Comparison of ENCODE assay signal across 25 cellular contexts in the genomic region with DNA sequence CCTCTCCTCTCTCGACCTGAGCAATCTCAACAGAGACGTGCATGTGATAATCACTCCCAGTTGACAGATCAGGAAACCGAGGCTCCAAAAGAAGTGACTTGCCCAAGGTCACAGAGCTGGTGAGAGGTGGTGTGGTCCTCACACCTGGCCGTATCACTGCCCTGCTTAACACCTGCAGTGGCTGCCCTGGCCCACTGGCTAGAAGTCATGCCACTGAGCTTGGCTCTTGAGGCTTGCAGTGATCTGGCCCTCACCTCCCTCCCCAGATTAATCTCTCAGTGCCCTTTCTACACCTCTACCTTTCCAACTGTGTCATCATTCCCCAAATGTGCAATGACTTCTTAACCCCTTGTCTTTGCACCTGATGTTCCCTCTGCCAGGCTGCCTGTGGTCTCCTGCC. TPM values are rescaled to one million over a fixed set of nuclear protein-coding genes. Genes with fewer than 3 reads are reported as not detected.
A peak's percentile ranks its signal among the peaks of the same experiment; 100 is the strongest.
DNase-seq lines count a peak whose midpoint lies in the region; ATAC-seq and TF ChIP-seq lines count a peak whose summit lies in the region.
"Had no signal": no experiment of that assay in that cellular context is flagged by ENCODE, and none has a peak within 500 bp of the region (broad histone marks: within the 10 kb centered on the region; RNA-seq: fewer than 3 reads in every experiment).

No MANE protein-coding gene starts in this region.

- no peak overlapping the region for H3K4me2 ChIP-seq in SK-N-SH
- H3K4me2 ChIP-seq: A549; BLaER1 treated with 17β-estradiol and CSF1 and Interleukin-3, amounts not matched to agents 10 nM and 100 nM; GM23338 had no signal

- H3K9me2 ChIP-seq in SK-N-SH, result no peaks in the 10 kb centered on the region

- H3K4me1 Mint-ChIP-seq in chondrocyte (ENCODE audit: low read depth) (no peaks in the 10 kb centered on the region), nephron (peaks cover 16% of the 10 kb centered on the region)
- H3K4me1 Mint-ChIP-seq: CD14-positive monocyte; CD8-positive, alpha-beta memory T cell; GM23338 had no signal

- DNase-seq in activated effector memory CD4-positive, alpha-beta T cell treated with anti-CD3 and anti-CD28 coated beads, Interleukin-2, amount 50 U/mL, for 16 hours, result peak; percentile 30
- DNase-seq in activated effector memory CD4-positive, alpha-beta T cell treated with Interleukin-2 at 50 U/mL for 16 hours, result no peak
- DNase-seq in chondrocyte (ENCODE audit: low spot score) (peak; percentile 39), SK-N-SH (no peak), NCI-H2081 treated with DMSO at 0.1 percent for 48 hours (lab: John Stamatoyannopoulos, UW) (no peak)
- DNase-seq: 8988T; ACHN; AML-193; BE2C; CD4-positive, alpha-beta T cell; CD8-positive, alpha-beta memory T cell; DMS 273 treated with DMSO at 0.1 percent for 48 hours; DMS79; EL; GDM1; HFFc6 had no signal

- H3K9ac ChIP-seq in SK-N-SH, result no peak overlapping the region
- H3K9ac ChIP-seq: BLaER1 treated with 17β-estradiol and CSF1 and Interleukin-3, amounts not matched to agents 10 nM and 100 nM had no signal

- no peak for TF ChIP-seq RAD21 in SK-N-SH (IDR thresholded peaks at IDR 0.05; ENCODE audit: low read length)

- H3K9me3 Mint-ChIP-seq in chondrocyte (ENCODE audit: low read depth) (no peaks in the 10 kb centered on the region), nephron (no peaks in the 10 kb centered on the region)
- H3K9me3 Mint-ChIP-seq: CD14-positive monocyte; CD4-positive, alpha-beta T cell; CD8-positive, alpha-beta memory T cell; GM23338; HFFc6 had no signal

- 44% methylated on average over 4 of the region's 4 CpGs for WGBS in SK-N-SH (ENCODE audit: low lambda C conversion rate)

- H3K27ac ChIP-seq in SK-N-SH (ENCODE audit: low read depth in 2 of 2, low read length in 1 of 2), result no peak overlapping the region
- H3K27ac ChIP-seq: A549; BLaER1 treated with 17β-estradiol and CSF1 and Interleukin-3, amounts not matched to agents 10 nM and 100 nM had no signal

- H3K4me3 ChIP-seq in SK-N-SH (ENCODE audit: low read depth in 2 of 2, low read length in 1 of 2), result no peak overlapping the region
- H3K4me3 ChIP-seq: A549; BLaER1 treated with 17β-estradiol and CSF1 and Interleukin-3, amounts not matched to agents 10 nM and 100 nM; GM12878; GM23338; HAP-1 had no signal

- peaks cover 0 to 5% of the 10 kb centered on the region in 2 experiments; a peak in 1 of 4 replicates for H3K4me1 ChIP-seq in SK-N-SH (ENCODE audit: control insufficient read depth in 1 of 2, insufficient read depth in 2 of 2, low read depth in 1 of 2, low read length in 1 of 2)
- H3K4me1 ChIP-seq: BE2C, HAP-1 had no signal

- POLR2A ChIA-PET in SK-N-SH (lab: Yijun Ruan, JAX), result no interaction called here

- H3F3A ChIP-seq in SK-N-SH (replicated peaks; ENCODE audit: insufficient read depth), result peaks cover 4% of the 10 kb centered on the region

- H3K27me3 Mint-ChIP-seq in chondrocyte (ENCODE audit: low read depth), result no peaks in the 10 kb centered on the region
- peaks cover 3% of the 10 kb centered on the region for H3K27me3 Mint-ChIP-seq in nephron (ENCODE audit: low read depth)
- H3K27me3 Mint-ChIP-seq: CD4-positive, alpha-beta T cell had no signal

- H3K27ac Mint-ChIP-seq in chondrocyte (ENCODE audit: unreplicated experiment), result no peak overlapping the region
- H3K27ac Mint-ChIP-seq in nephron, result peak overlapping the region; percentile 18 to 58 (median 49)
- H3K27ac Mint-ChIP-seq: CD14-positive monocyte; CD4-positive, alpha-beta T cell; CD8-positive, alpha-beta memory T cell; GM23338; HFFc6 had no signal

- H2AFZ ChIP-seq in SK-N-SH (ENCODE audit: low read depth), result no peak overlapping the region
- H2AFZ ChIP-seq: GM23338 had no signal

- H4K20me1 ChIP-seq in SK-N-SH (ENCODE audit: insufficient read depth), result no peaks in the 10 kb centered on the region
- H4K20me1 ChIP-seq: BLaER1 treated with 17β-estradiol and CSF1 and Interleukin-3, amounts not matched to agents 10 nM and 100 nM had no signal

- CTCF ChIA-PET in SK-N-SH (lab: Yijun Ruan, JAX), result interaction anchor here (1.3 to 1.6 kb wide), 3 partner anchors 9 to 376 kb away, joined by 4 to 6 read pairs (median 6); no protein-coding TSS in a partner anchor

- no peak for TF ChIP-seq EP300 in SK-N-SH (IDR thresholded peaks at IDR 0.05; ENCODE audit: borderline replicate concordance in 1 of 2, low read depth in 1 of 2, low read length in 1 of 2)

- H3K9me3 ChIP-seq in SK-N-SH, result no peaks in the 10 kb centered on the region
- H3K9me3 ChIP-seq: A549; BE2C; BLaER1 treated with 17β-estradiol and CSF1 and Interleukin-3, amounts not matched to agents 10 nM and 100 nM; HAP-1 had no signal

- TF ChIP-seq CTCF in chondrocyte (IDR thresholded peaks at IDR 0.05) (no peak), nephron (IDR thresholded peaks at IDR 0.05; ENCODE audit: unreplicated experiment in 3 of 3) (no peak), SK-N-SH (IDR thresholded peaks at IDR 0.05) (no peak)

- H3K4me3 Mint-ChIP-seq in chondrocyte (ENCODE audit: unreplicated experiment) (no peak overlapping the region), nephron (no peak overlapping the region)
- H3K4me3 Mint-ChIP-seq: CD14-positive monocyte; CD4-positive, alpha-beta T cell; CD8-positive, alpha-beta memory T cell; GM23338; HFFc6 had no signal

- H3K79me2 ChIP-seq in SK-N-SH (ENCODE audit: insufficient read depth), result no peaks in the 10 kb centered on the region

- no peaks in the 10 kb centered on the region for H3K27me3 ChIP-seq in SK-N-SH (ENCODE audit: insufficient read depth)
- H3K27me3 ChIP-seq: BE2C; BLaER1 treated with 17β-estradiol and CSF1 and Interleukin-3, amounts not matched to agents 10 nM and 100 nM had no signal

- no peaks in the 10 kb centered on the region for H3K36me3 ChIP-seq in SK-N-SH (replicated peaks in 1 of 2; ENCODE audit: control insufficient read depth in 1 of 2, insufficient read depth in 2 of 2, low read length in 1 of 2)
- H3K36me3 ChIP-seq: BE2C; BLaER1 treated with 17β-estradiol and CSF1 and Interleukin-3, amounts not matched to agents 10 nM and 100 nM; HAP-1 had no signal

- ATAC-seq in HG02970 (IDR thresholded peaks at IDR 0.05; ENCODE audit: low FRiP score, unreplicated experiment), result no peak
- ATAC-seq: A549, GM12878, GM23338 had no signal

- no peaks in the 10 kb centered on the region for H3K36me3 Mint-ChIP-seq in chondrocyte (ENCODE audit: low read depth)
- no peaks in the 10 kb centered on the region for H3K36me3 Mint-ChIP-seq in nephron (ENCODE audit: low read depth)
- H3K36me3 Mint-ChIP-seq: CD14-positive monocyte; CD8-positive, alpha-beta memory T cell had no signal

TF ChIP-seq in SK-N-SH, 30 proteins besides CTCF, POLR2A, EP300 and RAD21 (continues in another document):
- TF ChIP-seq, protein P1, sequence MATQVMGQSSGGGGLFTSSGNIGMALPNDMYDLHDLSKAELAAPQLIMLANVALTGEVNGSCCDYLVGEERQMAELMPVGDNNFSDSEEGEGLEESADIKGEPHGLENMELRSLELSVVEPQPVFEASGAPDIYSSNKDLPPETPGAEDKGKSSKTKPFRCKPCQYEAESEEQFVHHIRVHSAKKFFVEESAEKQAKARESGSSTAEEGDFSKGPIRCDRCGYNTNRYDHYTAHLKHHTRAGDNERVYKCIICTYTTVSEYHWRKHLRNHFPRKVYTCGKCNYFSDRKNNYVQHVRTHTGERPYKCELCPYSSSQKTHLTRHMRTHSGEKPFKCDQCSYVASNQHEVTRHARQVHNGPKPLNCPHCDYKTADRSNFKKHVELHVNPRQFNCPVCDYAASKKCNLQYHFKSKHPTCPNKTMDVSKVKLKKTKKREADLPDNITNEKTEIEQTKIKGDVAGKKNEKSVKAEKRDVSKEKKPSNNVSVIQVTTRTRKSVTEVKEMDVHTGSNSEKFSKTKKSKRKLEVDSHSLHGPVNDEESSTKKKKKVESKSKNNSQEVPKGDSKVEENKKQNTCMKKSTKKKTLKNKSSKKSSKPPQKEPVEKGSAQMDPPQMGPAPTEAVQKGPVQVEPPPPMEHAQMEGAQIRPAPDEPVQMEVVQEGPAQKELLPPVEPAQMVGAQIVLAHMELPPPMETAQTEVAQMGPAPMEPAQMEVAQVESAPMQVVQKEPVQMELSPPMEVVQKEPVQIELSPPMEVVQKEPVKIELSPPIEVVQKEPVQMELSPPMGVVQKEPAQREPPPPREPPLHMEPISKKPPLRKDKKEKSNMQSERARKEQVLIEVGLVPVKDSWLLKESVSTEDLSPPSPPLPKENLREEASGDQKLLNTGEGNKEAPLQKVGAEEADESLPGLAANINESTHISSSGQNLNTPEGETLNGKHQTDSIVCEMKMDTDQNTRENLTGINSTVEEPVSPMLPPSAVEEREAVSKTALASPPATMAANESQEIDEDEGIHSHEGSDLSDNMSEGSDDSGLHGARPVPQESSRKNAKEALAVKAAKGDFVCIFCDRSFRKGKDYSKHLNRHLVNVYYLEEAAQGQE (IDR thresholded peaks at IDR 0.05; ENCODE audit: low read depth, low read length), result no peak
- TF ChIP-seq RCOR1 (IDR thresholded peaks at IDR 0.05; ENCODE audit: low read length), result no peak
- no peak for TF ChIP-seq FOSL2 (IDR thresholded peaks at IDR 0.05; ENCODE audit: borderline replicate concordance, low read depth)
- no peak for TF ChIP-seq EZH2phosphoT487 (IDR thresholded peaks at IDR 0.05; ENCODE audit: borderline replicate concordance, low read depth)
- no peak for TF ChIP-seq POLR2AphosphoS5 (IDR thresholded peaks at IDR 0.05; ENCODE audit: low read depth, low read length)
- no peak for TF ChIP-seq RFX5 (IDR thresholded peaks at IDR 0.05; ENCODE audit: low read length)
- no peak for TF ChIP-seq RXRA (IDR thresholded peaks at IDR 0.05; ENCODE audit: borderline replicate concordance, low read depth)
- no peak for TF ChIP-seq JUND (IDR thresholded peaks at IDR 0.05)
- TF ChIP-seq CHD2 (IDR thresholded peaks at IDR 0.05; ENCODE audit: low read length, partially characterized antibody), result no peak
- no peak for TF ChIP-seq GATA2 (CRISPR knock-in tag; IDR thresholded peaks at IDR 0.05)
- TF ChIP-seq SMC3 (IDR thresholded peaks at IDR 0.05; ENCODE audit: low read depth, low read length), result no peak
- TF ChIP-seq TAF1 (IDR thresholded peaks at IDR 0.05; ENCODE audit: borderline replicate concordance, low read depth, low read length), result no peak
- TF ChIP-seq, protein P2, sequence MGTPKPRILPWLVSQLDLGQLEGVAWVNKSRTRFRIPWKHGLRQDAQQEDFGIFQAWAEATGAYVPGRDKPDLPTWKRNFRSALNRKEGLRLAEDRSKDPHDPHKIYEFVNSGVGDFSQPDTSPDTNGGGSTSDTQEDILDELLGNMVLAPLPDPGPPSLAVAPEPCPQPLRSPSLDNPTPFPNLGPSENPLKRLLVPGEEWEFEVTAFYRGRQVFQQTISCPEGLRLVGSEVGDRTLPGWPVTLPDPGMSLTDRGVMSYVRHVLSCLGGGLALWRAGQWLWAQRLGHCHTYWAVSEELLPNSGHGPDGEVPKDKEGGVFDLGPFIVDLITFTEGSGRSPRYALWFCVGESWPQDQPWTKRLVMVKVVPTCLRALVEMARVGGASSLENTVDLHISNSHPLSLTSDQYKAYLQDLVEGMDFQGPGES (IDR thresholded peaks at IDR 0.05; ENCODE audit: low read depth, low read length), result no peak
- no peak for TF ChIP-seq NRF1 (IDR thresholded peaks at IDR 0.05; ENCODE audit: low read depth, low read length)

RNA-seq across cellular contexts. Expression of a gene that starts 38.8 kb away (rescaled TPM):
- not detected in 3 replicates for total RNA-seq in chondrocyte
- polyA plus RNA-seq in SK-N-SH (2012; rRNA removed), result not detected in 2 replicates
- not detected in 2 replicates for polyA plus RNA-seq in SK-N-SH (2012; cell fraction: cytosol; rRNA removed)
- polyA plus RNA-seq in SK-N-SH (2012; cell fraction: nucleus; rRNA removed), result not detected in 2 replicates
- total RNA-seq: CD4-positive, alpha-beta T cell; CD8-positive, alpha-beta memory T cell; GM23338; H4; HFFc6 had no signal
- polyA plus RNA-seq: A549; CD14-positive monocyte; CD8-positive, alpha-beta memory T cell; GM12878; GM23338 had no signal

Comparison
In these comparisons a context has a peak if more than half of its experiments do, and no peak if none do; other contexts are left out.
1. DNase-seq: peak in activated effector memory CD4-positive, alpha-beta T cell treated with anti-CD3 and anti-CD28 coated beads, Interleukin-2, amount 50 U/mL, for 16 hours (single experiment) and chondrocyte (single experiment); none in activated effector memory CD4-positive, alpha-beta T cell treated with Interleukin-2 at 50 U/mL for 16 hours (single experiment), SK-N-SH (single experiment) and NCI-H2081 treated with DMSO at 0.1 percent for 48 hours (single experiment).